27 cellular contexts compared by ENCODE assay signal in genomic region chr20:63417213-63418120, GRCh38. TPM values are rescaled to one million over a fixed set of nuclear protein-coding genes. Genes with fewer than 3 reads are reported as not detected.
"Had no signal": no experiment of that assay in that cellular context is flagged by ENCODE, and none has a peak within 500 bp of the region (broad histone marks: within the 10 kb centered on the region; RNA-seq: fewer than 3 reads in every experiment).

No MANE protein-coding gene starts in this region.

- ATAC-seq: activated CD4-positive, CD25-positive, alpha-beta regulatory T cell treated with anti-CD3 and anti-CD28 coated beads, Interleukin-2, amount 50 U/mL, for 24 hours; activated CD8-positive, alpha-beta T cell treated with anti-CD3 and anti-CD28 coated beads, Interleukin-2, amount 10 ng/mL, durations not matched to agents 7 days and 5 days; activated T-cell treated with anti-CD3 and anti-CD28 coated beads, Interleukin-2, amount 50 U/mL, for 4 hours; left ventricle myocardium superior; naive thymus-derived CD4-positive, alpha-beta T cell; pancreas; stimulated activated naive B cell treated with anti-CD40 and anti-IgM and Interleukin-4, amounts not matched to agents 10 μg/mL and 1 μg/mL and 100 μg/mL, for 72 hours; T-cell had no signal

- FAIRE-seq: endometrium, frontal cortex, pancreas had no signal

- H3K4me3 Mint-ChIP-seq: activated CD4-positive, alpha-beta T cell treated with anti-CD3 and anti-CD28 coated beads, Interleukin-2, amount 10 ng/mL, durations not matched to agents 7 days and 5 days; activated CD8-positive, alpha-beta T cell treated with anti-CD3 and anti-CD28 coated beads, Interleukin-2, amount 10 ng/mL, durations not matched to agents 7 days and 5 days; activated naive CD4-positive, alpha-beta T cell treated with anti-CD3 and anti-CD28 coated beads for 36 hours; activated T-cell treated with anti-CD3 and anti-CD28 coated beads, Interleukin-2, amount 50 U/mL, for 4 hours; central memory CD8-positive, alpha-beta T cell; immature natural killer cell; naive thymus-derived CD4-positive, alpha-beta T cell; stimulated activated naive B cell treated with anti-CD40 and anti-IgM and Interleukin-4, amounts not matched to agents 10 μg/mL and 1 μg/mL and 100 μg/mL, for 72 hours; T-cell had no signal

- H3K27ac ChIP-seq: coronary artery, heart left ventricle, neutrophil, pancreas, sigmoid colon, spleen, thoracic aorta had no signal

- H3K36me3 ChIP-seq: heart left ventricle, neutrophil, pancreas, sigmoid colon, spleen, thoracic aorta had no signal

- H3K27ac Mint-ChIP-seq: activated CD4-positive, alpha-beta T cell treated with anti-CD3 and anti-CD28 coated beads, Interleukin-2, amount 10 ng/mL, durations not matched to agents 7 days and 5 days; activated CD8-positive, alpha-beta T cell treated with anti-CD3 and anti-CD28 coated beads, Interleukin-2, amount 10 ng/mL, durations not matched to agents 7 days and 5 days; activated naive CD4-positive, alpha-beta T cell treated with anti-CD3 and anti-CD28 coated beads for 36 hours; immature natural killer cell; naive thymus-derived CD4-positive, alpha-beta T cell; stimulated activated naive B cell treated with anti-CD40 and anti-IgM and Interleukin-4, amounts not matched to agents 10 μg/mL and 1 μg/mL and 100 μg/mL, for 72 hours; T-cell had no signal

- H3K9me3 ChIP-seq: heart left ventricle, neutrophil, pancreas, sigmoid colon, spleen, thoracic aorta had no signal

- H3K27me3 Mint-ChIP-seq: activated CD4-positive, alpha-beta T cell treated with anti-CD3 and anti-CD28 coated beads, Interleukin-2, amount 10 ng/mL, durations not matched to agents 7 days and 5 days had no signal

- H3K4me3 ChIP-seq: coronary artery, heart left ventricle, pancreas, sigmoid colon, spleen, thoracic aorta had no signal

- H3K27me3 ChIP-seq: neutrophil, pancreas had no signal

- DNase-seq: activated CD4-positive, alpha-beta T cell treated with anti-CD3 and anti-CD28 coated beads, Interleukin-2, amount 10 ng/mL, durations not matched to agents 7 days and 5 days; activated CD8-positive, alpha-beta memory T cell treated with anti-CD3 and anti-CD28 coated beads, Interleukin-2, amount 50 U/mL, for 4 hours; activated CD8-positive, alpha-beta T cell treated with anti-CD3 and anti-CD28 coated beads, Interleukin-2, amount 10 ng/mL, durations not matched to agents 7 days and 5 days; activated naive CD4-positive, alpha-beta T cell treated with anti-CD3 and anti-CD28 coated beads for 36 hours; activated T-cell treated with anti-CD3 and anti-CD28 coated beads, Interleukin-2, amount 50 U/mL, for 4 hours; aorta; erythroblast; heart left ventricle; immature natural killer cell; kidney glomerular epithelial cell; left ventricle myocardium superior; naive thymus-derived CD4-positive, alpha-beta T cell; pancreas; sigmoid colon; spleen; stimulated activated CD4-positive, alpha-beta T cell treated with anti-CD3 and anti-CD28 coated beads, Interleukin-4, amount 100 ng/mL, for 4 hours; stimulated activated naive B cell treated with anti-CD40 and anti-IgM and Interleukin-4, amounts not matched to agents 10 μg/mL and 1 μg/mL and 100 μg/mL, for 72 hours; T-cell had no signal

- H3K36me3 Mint-ChIP-seq: immature natural killer cell; naive thymus-derived CD4-positive, alpha-beta T cell; stimulated activated naive B cell treated with anti-CD40 and anti-IgM and Interleukin-4, amounts not matched to agents 10 μg/mL and 1 μg/mL and 100 μg/mL, for 72 hours; T-cell had no signal

- H3K9me3 Mint-ChIP-seq: activated CD4-positive, alpha-beta T cell treated with anti-CD3 and anti-CD28 coated beads, Interleukin-2, amount 10 ng/mL, durations not matched to agents 7 days and 5 days; activated naive CD4-positive, alpha-beta T cell treated with anti-CD3 and anti-CD28 coated beads for 36 hours; activated T-cell treated with anti-CD3 and anti-CD28 coated beads, Interleukin-2, amount 50 U/mL, for 4 hours; central memory CD8-positive, alpha-beta T cell; immature natural killer cell; naive thymus-derived CD4-positive, alpha-beta T cell; stimulated activated naive B cell treated with anti-CD40 and anti-IgM and Interleukin-4, amounts not matched to agents 10 μg/mL and 1 μg/mL and 100 μg/mL, for 72 hours; T-cell had no signal

- H3K4me1 ChIP-seq: heart left ventricle, pancreas, sigmoid colon had no signal

- H3K4me1 Mint-ChIP-seq: activated CD4-positive, alpha-beta T cell treated with anti-CD3 and anti-CD28 coated beads, Interleukin-2, amount 10 ng/mL, durations not matched to agents 7 days and 5 days; central memory CD8-positive, alpha-beta T cell; immature natural killer cell; stimulated activated naive B cell treated with anti-CD40 and anti-IgM and Interleukin-4, amounts not matched to agents 10 μg/mL and 1 μg/mL and 100 μg/mL, for 72 hours; T-cell had no signal

RNA-seq across cellular contexts. Expression of gene KCNQ2, which starts 55.0 kb away (rescaled TPM):
- total RNA-seq: activated CD8-positive, alpha-beta T cell treated with anti-CD3 and anti-CD28 coated beads, Interleukin-2, amount 10 ng/mL, durations not matched to agents 7 days and 5 days; activated naive CD4-positive, alpha-beta T cell treated with anti-CD3 and anti-CD28 coated beads for 36 hours; activated T-cell treated with anti-CD3 and anti-CD28 coated beads, Interleukin-2, amount 50 U/mL, for 4 hours; aorta; thoracic aorta; ureter had no signal
- polyA plus RNA-seq: aorta; heart left ventricle; naive thymus-derived CD4-positive, alpha-beta T cell had no signal

RNA-seq across cellular contexts. Expression of gene CHRNA4, which starts 56.3 kb away (rescaled TPM):
- total RNA-seq: activated CD4-positive, alpha-beta T cell treated with anti-CD3 and anti-CD28 coated beads, Interleukin-2, amount 10 ng/mL, durations not matched to agents 7 days and 5 days; activated CD8-positive, alpha-beta T cell treated with anti-CD3 and anti-CD28 coated beads, Interleukin-2, amount 10 ng/mL, durations not matched to agents 7 days and 5 days; activated naive CD4-positive, alpha-beta T cell treated with anti-CD3 and anti-CD28 coated beads for 36 hours; activated T-cell treated with anti-CD3 and anti-CD28 coated beads, Interleukin-2, amount 50 U/mL, for 4 hours; aorta; mononuclear cell; naive thymus-derived CD4-positive, alpha-beta T cell; T-cell; thoracic aorta; ureter had no signal
- polyA plus RNA-seq: aorta; immature natural killer cell; naive thymus-derived CD4-positive, alpha-beta T cell had no signal
